Comparison of ENCODE assay signal across 18 cellular contexts in genomic region chr1:16180291-16180824, GRCh38. TPM values are rescaled to one million over a fixed set of nuclear protein-coding genes. Genes with fewer than 3 reads are reported as not detected.
DNase-seq lines count a peak whose midpoint lies in the region; ATAC-seq, FAIRE-seq and TF ChIP-seq lines count a peak whose summit lies in the region.
"Had no signal": no experiment of that assay in that cellular context is flagged by ENCODE, and none has a peak within 500 bp of the region (broad histone marks: within the 10 kb centered on the region; RNA-seq: fewer than 3 reads in every experiment).

No MANE protein-coding gene starts in this region.

- TF ChIP-seq CTCF in A549 (IDR thresholded peaks at IDR 0.05) (no peak), endothelial cell (IDR thresholded peaks at IDR 0.05; ENCODE audit: unreplicated experiment) (no peak), nephron progenitor cell (IDR thresholded peaks at IDR 0.05) (no peak)

- H3K56ac ChIP-seq in mesendoderm (ENCODE audit: low read length) = no peak overlapping the region

- H3K4me1 ChIP-seq in A549 (peaks cover 94% of the 10 kb centered on the region), mesendoderm (ENCODE audit: control insufficient read depth, low read depth, low read length) (peaks cover 2% of the 10 kb centered on the region)

- no peak for TF ChIP-seq RAD21 in A549 (conservative IDR thresholded peaks at IDR 0.05 in 1 of 2, IDR thresholded peaks at IDR 0.05 in 1 of 2)

- H3K4me3 ChIP-seq in A549 (no peak overlapping the region), mesendoderm (ENCODE audit: low read length) (no peak overlapping the region)
- H3K4me3 ChIP-seq: GM23338, spleen had no signal

- H3K27me3 Mint-ChIP-seq in endothelial cell (ENCODE audit: unreplicated experiment) (peaks cover 18% of the 10 kb centered on the region), nephron progenitor cell (ENCODE audit: low read depth, poor library complexity) (no peaks in the 10 kb centered on the region)
- no peaks in the 10 kb centered on the region for H3K27me3 Mint-ChIP-seq in activated T-helper 17 cell treated with anti-CD3 and anti-CD28 coated beads, Interleukin-2, amount 50 U/mL, for 72 hours
- H3K27me3 Mint-ChIP-seq in activated T-cell treated with anti-CD3 and anti-CD28 coated beads, Interleukin-2, amount 50 U/mL, for 4 hours (ENCODE audit: low read depth) = no peaks in the 10 kb centered on the region
- H3K27me3 Mint-ChIP-seq: activated naive CD4-positive, alpha-beta T cell treated with anti-CD3 and anti-CD28 coated beads, Interleukin-2, amount 50 U/mL, for 24 hours had no signal

- no peaks in the 10 kb centered on the region for H3K79me1 ChIP-seq in mesendoderm (ENCODE audit: low read length)

- CTCF ChIA-PET in A549 (lab: Yijun Ruan, JAX) = interaction anchor here (0.7 to 14.7 kb wide), 5 partner anchors 12 to 108 kb away, joined by 3 to 318 read pairs (median 4); partner anchors contain the start of gene EPHA2

- H3K9me3 Mint-ChIP-seq in endothelial cell (ENCODE audit: unreplicated experiment) (no peaks in the 10 kb centered on the region), nephron progenitor cell (peaks cover 3% of the 10 kb centered on the region)
- no peaks in the 10 kb centered on the region for H3K9me3 Mint-ChIP-seq in activated T-helper 17 cell treated with anti-CD3 and anti-CD28 coated beads, Interleukin-2, amount 50 U/mL, for 72 hours
- H3K9me3 Mint-ChIP-seq in activated T-cell treated with anti-CD3 and anti-CD28 coated beads, Interleukin-2, amount 50 U/mL, for 4 hours = no peaks in the 10 kb centered on the region
- H3K9me3 Mint-ChIP-seq: activated naive CD4-positive, alpha-beta T cell treated with anti-CD3 and anti-CD28 coated beads, Interleukin-2, amount 50 U/mL, for 24 hours; GM23338 had no signal

- no peak for TF ChIP-seq EP300 in A549 (IDR thresholded peaks at IDR 0.05)

- no peak overlapping the region for H3K18ac ChIP-seq in mesendoderm (ENCODE audit: low read length)

- no peak overlapping the region for H3K23ac ChIP-seq in mesendoderm (ENCODE audit: low read length)

- no peak overlapping the region for H2AK5ac ChIP-seq in mesendoderm (ENCODE audit: low read length)

- H3K27ac Mint-ChIP-seq in endothelial cell (ENCODE audit: unreplicated experiment) = peak overlapping the region; percentile 42
- peak overlapping the region; percentile 22 for H3K27ac Mint-ChIP-seq in nephron progenitor cell
- H3K27ac Mint-ChIP-seq in activated T-helper 17 cell treated with anti-CD3 and anti-CD28 coated beads, Interleukin-2, amount 50 U/mL, for 72 hours = no peak overlapping the region
- H3K27ac Mint-ChIP-seq: activated naive CD4-positive, alpha-beta T cell treated with anti-CD3 and anti-CD28 coated beads, Interleukin-2, amount 50 U/mL, for 24 hours; GM23338 had no signal

- H2BK120ac ChIP-seq in mesendoderm (ENCODE audit: low read depth, low read length) = no peak overlapping the region

- H3K79me2 ChIP-seq in mesendoderm (ENCODE audit: control insufficient read depth, insufficient read depth, low read length) = no peaks in the 10 kb centered on the region

- peaks cover 3% of the 10 kb centered on the region; the same call in 1 of the 3 replicates for H3K9me3 ChIP-seq in A549
- H3K9me3 ChIP-seq: spleen had no signal

- no peak overlapping the region for H3K4ac ChIP-seq in mesendoderm (ENCODE audit: low read depth, low read length)

- 57% methylated on average over 13 of the region's 13 CpGs for WGBS in A549 (ENCODE audit: missing lambda C conversion rate)
- no CpG with 5 or more reads among the region's 13 CpGs for WGBS in mesendoderm (ENCODE audit: extremely low coverage, insufficient coverage, low lambda C conversion rate)

- H3K4me2 ChIP-seq in A549 (peak overlapping the region; percentile 26), mesendoderm (ENCODE audit: low read length) (no peak overlapping the region)
- H3K4me2 ChIP-seq: GM23338 had no signal

- H4K8ac ChIP-seq in mesendoderm (ENCODE audit: low read depth, low read length) = no peak overlapping the region

- peak in 1 of 2 experiments; percentile 60 for DNase-seq in A549 (ENCODE audit: low read depth in 1 of 2, low spot score in 1 of 2)
- DNase-seq in HT1080 (ENCODE audit: low read depth) = peak; percentile 67
- DNase-seq in endothelial cell (ENCODE audit: low spot score) = no peak
- no peak for DNase-seq in nephron progenitor cell
- DNase-seq in mesendoderm = no peak
- DNase-seq in activated T-cell treated with anti-CD3 and anti-CD28 coated beads, Interleukin-2, amount 50 U/mL, for 4 hours = no peak
- DNase-seq: DMS79 treated with DMSO at 0.1 percent for 48 hours, kidney glomerular epithelial cell, NCI-H1092, NCI-H226, spleen, trophoblast cell had no signal

- H2BK5ac ChIP-seq in mesendoderm (ENCODE audit: low read length) = no peak overlapping the region

- peaks cover 32% of the 10 kb centered on the region for H3K4me1 Mint-ChIP-seq in endothelial cell (ENCODE audit: unreplicated experiment)
- H3K4me1 Mint-ChIP-seq in nephron progenitor cell = peaks cover 66% of the 10 kb centered on the region
- no peaks in the 10 kb centered on the region for H3K4me1 Mint-ChIP-seq in activated T-helper 17 cell treated with anti-CD3 and anti-CD28 coated beads, Interleukin-2, amount 50 U/mL, for 72 hours
- no peaks in the 10 kb centered on the region for H3K4me1 Mint-ChIP-seq in activated T-cell treated with anti-CD3 and anti-CD28 coated beads, Interleukin-2, amount 50 U/mL, for 4 hours (ENCODE audit: low read depth)
- H3K4me1 Mint-ChIP-seq: activated naive CD4-positive, alpha-beta T cell treated with anti-CD3 and anti-CD28 coated beads, Interleukin-2, amount 50 U/mL, for 24 hours had no signal

- no peak overlapping the region for H4K5ac ChIP-seq in mesendoderm (ENCODE audit: low read length)

- H3K27ac ChIP-seq in A549 = peak overlapping the region; percentile 96 to 97
- H3K27ac ChIP-seq in mesendoderm (ENCODE audit: low read depth, low read length) = no peak overlapping the region

- FAIRE-seq in A549 (lab: Jason Lieb, UNC) = no peak
- FAIRE-seq: frontal cortex, HTR-8/SVneo had no signal

- H3K4me3 Mint-ChIP-seq in endothelial cell (ENCODE audit: unreplicated experiment) (no peak overlapping the region), nephron progenitor cell (no peak overlapping the region)
- H3K4me3 Mint-ChIP-seq in activated T-helper 17 cell treated with anti-CD3 and anti-CD28 coated beads, Interleukin-2, amount 50 U/mL, for 72 hours = no peak overlapping the region
- no peak overlapping the region for H3K4me3 Mint-ChIP-seq in activated T-cell treated with anti-CD3 and anti-CD28 coated beads, Interleukin-2, amount 50 U/mL, for 4 hours
- H3K4me3 Mint-ChIP-seq: activated naive CD4-positive, alpha-beta T cell treated with anti-CD3 and anti-CD28 coated beads, Interleukin-2, amount 50 U/mL, for 24 hours; GM23338 had no signal

- H3K27me3 ChIP-seq in mesendoderm (ENCODE audit: insufficient read depth, low read length, poor library complexity) = no peaks in the 10 kb centered on the region

- H3K36me3 Mint-ChIP-seq in endothelial cell (ENCODE audit: low read depth, unreplicated experiment) (no peaks in the 10 kb centered on the region), nephron progenitor cell (ENCODE audit: low read depth) (no peaks in the 10 kb centered on the region)
- H3K36me3 Mint-ChIP-seq in activated T-helper 17 cell treated with anti-CD3 and anti-CD28 coated beads, Interleukin-2, amount 50 U/mL, for 72 hours (ENCODE audit: low read depth) = no peaks in the 10 kb centered on the region
- H3K36me3 Mint-ChIP-seq in activated T-cell treated with anti-CD3 and anti-CD28 coated beads, Interleukin-2, amount 50 U/mL, for 4 hours (ENCODE audit: insufficient read depth) = no peaks in the 10 kb centered on the region
- H3K36me3 Mint-ChIP-seq: activated naive CD4-positive, alpha-beta T cell treated with anti-CD3 and anti-CD28 coated beads, Interleukin-2, amount 50 U/mL, for 24 hours had no signal

- ATAC-seq in A549 (no peak), HG02588 (IDR thresholded peaks at IDR 0.05; ENCODE audit: unreplicated experiment) (no peak)
- no peak for ATAC-seq in activated T-helper 17 cell treated with anti-CD3 and anti-CD28 coated beads, Interleukin-2, amount 50 U/mL, for 72 hours (replicated peaks)
- no peak for ATAC-seq in activated T-cell treated with anti-CD3 and anti-CD28 coated beads, Interleukin-2, amount 50 U/mL, for 4 hours
- ATAC-seq: GM23338 had no signal

- no peak overlapping the region for H2BK15ac ChIP-seq in mesendoderm (replicated peaks; ENCODE audit: low read depth)

- H3K36me3 ChIP-seq in mesendoderm (ENCODE audit: control insufficient read depth, insufficient read depth, low read length) = no peaks in the 10 kb centered on the region
- H3K36me3 ChIP-seq: spleen had no signal

- no peak overlapping the region for H3K9ac ChIP-seq in mesendoderm (ENCODE audit: low read length)

- TF ChIP-seq POLR2A in A549 (IDR thresholded peaks at IDR 0.05; ENCODE audit: low read length) = no peak

- POLR2A ChIA-PET in A549 (lab: Yijun Ruan, JAX) = interaction anchor here (0.6 to 4.0 kb wide), 4 partner anchors 14 to 40 kb away, joined by 3 to 35 read pairs (median 8); partner anchors contain the start of gene EPHA2

RNA-seq across cellular contexts. Expression of gene EPHA2, which starts 24.5 kb away (rescaled TPM):
- polyA plus RNA-seq in A549 (2011; rRNA removed) (55.0 and 59.3 TPM in 2 replicates), A549 (2017; fragmentation: RNase III; extraction: RNeasy Plus Mini Kit Qiagen cat#74134 plus additional on column Dnase treatment) (87.1 to 93.8 TPM (median 93.2 TPM) in 3 replicates)
- polyA plus RNA-seq in A549 (2012; cell fraction: cytosol; rRNA removed) = 112 and 122 TPM in 2 replicates
- 317 and 462 TPM in 2 replicates for polyA plus RNA-seq in A549 (2012; cell fraction: nucleus; rRNA removed)
- 99.4 and 100.0 TPM in 2 replicates for polyA minus RNA-seq in A549 (2011; rRNA and poly(A)+ RNA removed)
- total RNA-seq in HT1080 (2014; rRNA removed; shearing (Covaris generic)) = 99.1 and 114 TPM in 2 replicates
- 162 and 178 TPM in 2 replicates for polyA plus RNA-seq in HT1080 (2015; cell fraction: cytosol; rRNA removed)
- 370 and 375 TPM in 2 replicates for polyA plus RNA-seq in HT1080 (2015; cell fraction: nucleus; rRNA removed)
- total RNA-seq in endothelial cell (ENCODE audit: unreplicated experiment) = 109 TPM
- under 1 TPM in 1 of 2 donors, not detected in 1; 0.13 TPM for total RNA-seq in activated T-helper 17 cell treated with anti-CD3 and anti-CD28 coated beads, Interleukin-2, amount 50 U/mL, for 72 hours
- polyA plus RNA-seq in mesendoderm (2013, experiment 1 of 2) = 78.4 TPM
- polyA plus RNA-seq in mesendoderm (2013, experiment 2 of 2) = 74.3 TPM
- under 1 TPM; 0.29 to 0.35 (median 0.33) TPM for total RNA-seq in activated T-cell treated with anti-CD3 and anti-CD28 coated beads, Interleukin-2, amount 50 U/mL, for 4 hours

RNA-seq across cellular contexts. Expression of gene ARHGEF19, which starts 32.1 kb away (rescaled TPM):
- polyA plus RNA-seq in A549 (2011; rRNA removed) (6.1 and 6.7 TPM in 2 replicates), A549 (2017; fragmentation: RNase III; extraction: RNeasy Plus Mini Kit Qiagen cat#74134 plus additional on column Dnase treatment) (7.6 to 9.5 TPM (median 9.2 TPM) in 3 replicates)
- polyA plus RNA-seq in A549 (2012; cell fraction: cytosol; rRNA removed) = 9.2 and 11.2 TPM in 2 replicates
- 25.8 and 26.3 TPM in 2 replicates for polyA plus RNA-seq in A549 (2012; cell fraction: nucleus; rRNA removed)
- 3.2 and 4.2 TPM in 2 replicates for polyA minus RNA-seq in A549 (2011; rRNA and poly(A)+ RNA removed)
- total RNA-seq in HT1080 (2014; rRNA removed; shearing (Covaris generic)) = not detected in 2 replicates
- polyA plus RNA-seq in HT1080 (2015; cell fraction: cytosol; rRNA removed) = not detected in 2 replicates
- polyA plus RNA-seq in HT1080 (2015; cell fraction: nucleus; rRNA removed) = not detected in 2 replicates
- 14.0 TPM for total RNA-seq in endothelial cell (ENCODE audit: unreplicated experiment)
- total RNA-seq in activated T-helper 17 cell treated with anti-CD3 and anti-CD28 coated beads, Interleukin-2, amount 50 U/mL, for 72 hours = 10 to 100 TPM in 1 of 2 donors, 1 to 10 TPM in 1; 7.5 to 10.0 TPM
- 27.7 TPM for polyA plus RNA-seq in mesendoderm (2013, experiment 1 of 2)
- polyA plus RNA-seq in mesendoderm (2013, experiment 2 of 2) = 26.7 TPM
- 10 to 100 TPM; 10.6 to 16.6 (median 11.1) TPM for total RNA-seq in activated T-cell treated with anti-CD3 and anti-CD28 coated beads, Interleukin-2, amount 50 U/mL, for 4 hours

RNA-seq across cellular contexts. Expression of gene CPLANE2, which starts 56.6 kb away (rescaled TPM):
- polyA plus RNA-seq in A549 (2011; rRNA removed) (2.4 and 3.6 TPM in 2 replicates), A549 (2017; fragmentation: RNase III; extraction: RNeasy Plus Mini Kit Qiagen cat#74134 plus additional on column Dnase treatment) (2.6 to 3.7 TPM (median 2.8 TPM) in 3 replicates)
- 3.5 and 5.1 TPM in 2 replicates for polyA plus RNA-seq in A549 (2012; cell fraction: cytosol; rRNA removed)
- 5.7 and 6.7 TPM in 2 replicates for polyA plus RNA-seq in A549 (2012; cell fraction: nucleus; rRNA removed)
- 5.3 and 14.1 TPM in 2 replicates for polyA minus RNA-seq in A549 (2011; rRNA and poly(A)+ RNA removed)
- total RNA-seq in HT1080 (2014; rRNA removed; shearing (Covaris generic)) = 7.4 and 9.2 TPM in 2 replicates
- 5.2 and 9.3 TPM in 2 replicates for polyA plus RNA-seq in HT1080 (2015; cell fraction: cytosol; rRNA removed)
- 2.7 and 4.6 TPM in 2 replicates for polyA plus RNA-seq in HT1080 (2015; cell fraction: nucleus; rRNA removed)
- 3.6 TPM for total RNA-seq in endothelial cell (ENCODE audit: unreplicated experiment)
- total RNA-seq in activated T-helper 17 cell treated with anti-CD3 and anti-CD28 coated beads, Interleukin-2, amount 50 U/mL, for 72 hours = 1 to 10 TPM; 3.1 to 7.5 TPM
- 1.6 TPM for polyA plus RNA-seq in mesendoderm (2013, experiment 1 of 2)
- polyA plus RNA-seq in mesendoderm (2013, experiment 2 of 2) = 1.4 TPM
- total RNA-seq in activated T-cell treated with anti-CD3 and anti-CD28 coated beads, Interleukin-2, amount 50 U/mL, for 4 hours = 1 to 10 TPM; 5.0 to 7.1 (median 6.5) TPM

Comparison
In these comparisons a context has a peak if more than half of its experiments do, and no peak if none do; other contexts are left out.
1. RNA of gene EPHA2, which starts 24.5 kb away (total RNA-seq): 99.1 to 114 TPM in HT1080 and 109 TPM in endothelial cell (single experiment); 0.29 to 0.35 TPM in activated T-cell treated with anti-CD3 and anti-CD28 coated beads, Interleukin-2, amount 50 U/mL, for 4 hours and 0.13 TPM in activated T-helper 17 cell treated with anti-CD3 and anti-CD28 coated beads, Interleukin-2, amount 50 U/mL, for 72 hours; every median in the first group is over 10 times any median in the second.